Comparison of ENCODE assay signal across 10 cellular contexts in genomic region chr10:59880976-59881510, GRCh38. TPM values are rescaled to one million over a fixed set of nuclear protein-coding genes. Genes with fewer than 3 reads are reported as not detected.
DNase-seq lines count a peak whose midpoint lies in the region; ATAC-seq, FAIRE-seq and TF ChIP-seq lines count a peak whose summit lies in the region.
"Had no signal": no experiment of that assay in that cellular context is flagged by ENCODE, and none has a peak within 500 bp of the region (broad histone marks: within the 10 kb centered on the region; RNA-seq: fewer than 3 reads in every experiment).

No MANE protein-coding gene starts in this region.

- H3K27ac Mint-ChIP-seq in activated CD4-positive, alpha-beta T cell treated with anti-CD3 and anti-CD28 coated beads, Interleukin-2, amount 10 ng/mL, durations not matched to agents 7 days and 5 days, result peak overlapping the region; percentile 38

- H3K4ac ChIP-seq in trophoblast cell (ENCODE audit: low read depth, low read length), result peak overlapping the region; percentile 73

- H2BK5ac ChIP-seq in trophoblast cell (ENCODE audit: low read depth, low read length, poor library complexity), result no peak overlapping the region

- ATAC-seq in GM18519 (IDR thresholded peaks at IDR 0.05; ENCODE audit: low FRiP score, unreplicated experiment) (peak; percentile 48), HG02852 (IDR thresholded peaks at IDR 0.05; ENCODE audit: unreplicated experiment) (peak; percentile 70), HepG2 (no peak)

- CTCF ChIA-PET in activated CD4-positive, alpha-beta T cell treated with anti-CD3 and anti-CD28 coated beads, Interleukin-2, amount 10 ng/mL, durations not matched to agents 7 days and 5 days (lab: Charles Lee), result interaction anchor here (1.2 kb wide), 1 partner anchor 25 kb away, joined by 5 read pairs; the partner anchor contains the start of gene CCDC6
- CTCF ChIA-PET in HepG2 (lab: Yijun Ruan, JAX; ENCODE audit: low intra/inter-chr PET ratio, low total read pairs), result no interaction called here

- no peaks in the 10 kb centered on the region for H3K27me3 ChIP-seq in trophoblast cell (ENCODE audit: insufficient read depth, low read length)
- no peaks in the 10 kb centered on the region for H3K27me3 ChIP-seq in HepG2 (ENCODE audit: control insufficient read depth in 1 of 2, insufficient read depth in 2 of 2, low read length in 2 of 2)
- H3K27me3 ChIP-seq in MG63, result no peaks in the 10 kb centered on the region

- WGBS in trophoblast cell (ENCODE audit: extremely low coverage, insufficient coverage, insufficient read length), result no CpG with 5 or more reads among the region's 6 CpGs
- 95% methylated on average over 5 of the region's 6 CpGs for WGBS in HepG2 (ENCODE audit: low lambda C conversion rate)

- H3K4me2 ChIP-seq in trophoblast cell (ENCODE audit: low read length), result no peak overlapping the region
- H3K4me2 ChIP-seq in HepG2 (ENCODE audit: low read depth, low read length), result no peak overlapping the region

- H4K20me1 ChIP-seq in HepG2 (ENCODE audit: insufficient read depth, low read length), result no peaks in the 10 kb centered on the region; the same call in 1 of the 2 replicates

- H3K79me2 ChIP-seq in trophoblast cell (ENCODE audit: control insufficient read depth, insufficient read depth, low read length, poor library complexity) (peaks cover 9% of the 10 kb centered on the region), HepG2 (ENCODE audit: insufficient read depth, low read length) (peaks cover 62% of the 10 kb centered on the region)

- no peak overlapping the region for H3K23ac ChIP-seq in trophoblast cell (ENCODE audit: low read length)

- H3K27me3 Mint-ChIP-seq in activated CD4-positive, alpha-beta T cell treated with anti-CD3 and anti-CD28 coated beads, Interleukin-2, amount 10 ng/mL, durations not matched to agents 7 days and 5 days, result no peaks in the 10 kb centered on the region

- H2AK5ac ChIP-seq in trophoblast cell (ENCODE audit: low read length), result no peak overlapping the region

- H3K4me3 Mint-ChIP-seq in activated CD4-positive, alpha-beta T cell treated with anti-CD3 and anti-CD28 coated beads, Interleukin-2, amount 10 ng/mL, durations not matched to agents 7 days and 5 days, result no peak overlapping the region
- H3K4me3 Mint-ChIP-seq: neural crest cell had no signal

- H3K9me3 Mint-ChIP-seq in activated CD4-positive, alpha-beta T cell treated with anti-CD3 and anti-CD28 coated beads, Interleukin-2, amount 10 ng/mL, durations not matched to agents 7 days and 5 days, result no peaks in the 10 kb centered on the region

- no peak overlapping the region for H3K14ac ChIP-seq in trophoblast cell (ENCODE audit: low read length)

- TF ChIP-seq POLR2A in HepG2 (IDR thresholded peaks at IDR 0.05; ENCODE audit: insufficient read depth in 1 of 2, low read depth in 2 of 2, low read length in 2 of 2), result no peak

- POLR2A ChIA-PET in activated CD4-positive, alpha-beta T cell treated with anti-CD3 and anti-CD28 coated beads, Interleukin-2, amount 10 ng/mL, durations not matched to agents 7 days and 5 days (lab: Charles Lee), result no interaction called here
- POLR2A ChIA-PET in HepG2 (lab: Yijun Ruan, JAX), result no interaction called here

- in situ Hi-C loops in HepG2 (cut with HindIII; ENCODE audit: extremely low pct_ligation_motif_present, low pct_unique_long_range_greater_than_20kb), result no loop called here

- peaks cover 0 to 3% of the 10 kb centered on the region in 2 experiments for H3K4me1 ChIP-seq in trophoblast cell (ENCODE audit: control insufficient read depth in 1 of 2, insufficient read depth in 2 of 2, low read length in 2 of 2)
- peaks cover 13% of the 10 kb centered on the region for H3K4me1 ChIP-seq in HepG2 (ENCODE audit: insufficient read depth, low read length)

- no peak overlapping the region for H3K4me3 ChIP-seq in trophoblast cell (ENCODE audit: low read depth, low read length)
- no peak overlapping the region for H3K4me3 ChIP-seq in HepG2 (replicated peaks in 1 of 3; ENCODE audit: insufficient read depth in 1 of 3, low read depth in 2 of 3, low read length in 3 of 3)
- no peak overlapping the region for H3K4me3 ChIP-seq in MG63

- H3K79me1 ChIP-seq in trophoblast cell (ENCODE audit: low read length), result peaks cover 1% of the 10 kb centered on the region

- no peak overlapping the region for H4K12ac ChIP-seq in trophoblast cell (ENCODE audit: low read depth, low read length)

- TF ChIP-seq EP300 in HepG2 (IDR thresholded peaks at IDR 0.05; ENCODE audit: low read depth in 2 of 2, low read length in 2 of 2) (no peak), HepG2 (CRISPR knock-in tag; IDR thresholded peaks at IDR 0.05; ENCODE audit: borderline replicate concordance) (no peak)

- H4K8ac ChIP-seq in trophoblast cell (ENCODE audit: low read depth, low read length), result no peak overlapping the region

- BruUV-seq in HepG2 (replicated peaks; lab: Mats Ljungman, UMichigan), result no TSS peak

- no peak overlapping the region for H2AFZ ChIP-seq in trophoblast cell (ENCODE audit: insufficient read depth, low read length, poor library complexity)
- no peak overlapping the region for H2AFZ ChIP-seq in HepG2 (ENCODE audit: low read length)

- H3K9me3 ChIP-seq in trophoblast cell (ENCODE audit: insufficient read depth, low read depth, low read length) (no peaks in the 10 kb centered on the region), HepG2 (ENCODE audit: low read length) (no peaks in the 10 kb centered on the region), MG63 (no peaks in the 10 kb centered on the region)

- intact Hi-C loops in HepG2 (cut with micrococcal nuclease; ENCODE audit: unreplicated experiment), result no loop called here

- peak overlapping the region; percentile 61 for H3K18ac ChIP-seq in trophoblast cell (ENCODE audit: low read length)

- no peak overlapping the region for H3K9ac ChIP-seq in trophoblast cell (ENCODE audit: low read length)
- H3K9ac ChIP-seq in HepG2 (ENCODE audit: insufficient read depth, low read depth, low read length), result no peak overlapping the region

- H3K4me1 Mint-ChIP-seq in activated CD4-positive, alpha-beta T cell treated with anti-CD3 and anti-CD28 coated beads, Interleukin-2, amount 10 ng/mL, durations not matched to agents 7 days and 5 days, result peaks cover 67% of the 10 kb centered on the region

- H3K27ac ChIP-seq in trophoblast cell (ENCODE audit: low read depth, low read length) (no peak overlapping the region), HepG2 (ENCODE audit: extremely low read length, insufficient read depth, low read length) (no peak overlapping the region)

- H3K36me3 ChIP-seq in trophoblast cell (ENCODE audit: control insufficient read depth in 1 of 2, insufficient read depth in 2 of 2, low read length in 2 of 2) (peaks cover 0 to 2% of the 10 kb centered on the region in 2 experiments), HepG2 (replicated peaks in 1 of 2; ENCODE audit: control insufficient read depth in 1 of 2, insufficient read depth in 2 of 2, low read length in 2 of 2) (no peaks in the 10 kb centered on the region; a peak in 2 of 5 replicates), MG63 (no peaks in the 10 kb centered on the region)

- peaks cover 5% of the 10 kb centered on the region for H3K36me3 Mint-ChIP-seq in activated CD4-positive, alpha-beta T cell treated with anti-CD3 and anti-CD28 coated beads, Interleukin-2, amount 10 ng/mL, durations not matched to agents 7 days and 5 days (ENCODE audit: low read depth)

- peak; percentile 42 for DNase-seq in activated CD4-positive, alpha-beta T cell treated with anti-CD3 and anti-CD28 coated beads, Interleukin-2, amount 10 ng/mL, durations not matched to agents 7 days and 5 days
- DNase-seq in trophoblast cell (no peak), HepG2 (ENCODE audit: low spot score) (no peak), NCI-H524 (lab: John Stamatoyannopoulos, UW) (no peak), MG63 (no peak), urothelium cell line (ENCODE audit: low spot score) (no peak)

- no peak for FAIRE-seq in HepG2 (lab: Jason Lieb, UNC)
- no peak for FAIRE-seq in urothelium cell line (lab: Jason Lieb, UNC)
- FAIRE-seq: astrocyte had no signal

- no peak overlapping the region for H2BK12ac ChIP-seq in trophoblast cell (ENCODE audit: low read length)

- no peak overlapping the region for H2BK120ac ChIP-seq in trophoblast cell (ENCODE audit: insufficient read depth, low read length, poor library complexity)

- TF ChIP-seq RAD21 in HepG2 (CRISPR knock-in tag; IDR thresholded peaks at IDR 0.05), result no peak

- no peak for TF ChIP-seq CTCF in HepG2 (CRISPR knock-in tag; IDR thresholded peaks at IDR 0.05)

- no peak overlapping the region for H4K91ac ChIP-seq in trophoblast cell (ENCODE audit: low read depth, low read length)

TF ChIP-seq in HepG2, 621 proteins besides CTCF, POLR2A, EP300 and RAD21 (continues in another document):
- TF ChIP-seq SMARCC2 (IDR thresholded peaks at IDR 0.05), result no peak

RNA-seq across cellular contexts. Expression of gene CCDC6, which starts 25.3 kb away (rescaled TPM):
- 10 to 100 TPM; 18.9 to 21.8 TPM for total RNA-seq in activated CD4-positive, alpha-beta T cell treated with anti-CD3 and anti-CD28 coated beads, Interleukin-2, amount 10 ng/mL, durations not matched to agents 7 days and 5 days
- 55.8 and 56.4 TPM in 2 replicates for polyA plus RNA-seq in trophoblast cell (2013)
- 18.3 and 34.1 TPM in 2 replicates for total RNA-seq in HepG2 (2016; rRNA removed; fragmentation: Illumina TruSeq; extraction: Trizol)
- total RNA-seq in HepG2 (2016; cell fraction: cytosol; rRNA removed; fragmentation: Illumina TruSeq; extraction: Trizol; ENCODE audit: low read depth), result 4.9 and 5.1 TPM in 2 replicates
- total RNA-seq in HepG2 (2016; cell fraction: insoluble cytoplasmic fraction; rRNA removed; fragmentation: Illumina TruSeq; extraction: Trizol), result 17.2 and 31.8 TPM in 2 replicates
- 24.4 and 29.6 TPM in 2 replicates for total RNA-seq in HepG2 (2016; cell fraction: membrane; rRNA removed; fragmentation: Illumina TruSeq; extraction: Trizol)
- total RNA-seq in HepG2 (2016; cell fraction: nucleus; rRNA removed; fragmentation: Illumina TruSeq; extraction: Trizol), result 22.7 and 23.4 TPM in 2 replicates
- 15.4 and 17.9 TPM in 2 replicates for polyA plus RNA-seq in HepG2 (2011; rRNA removed)
- 12.4 and 14.6 TPM in 2 replicates for polyA plus RNA-seq in HepG2 (2011; cell fraction: cytosol; rRNA removed)
- polyA plus RNA-seq in HepG2 (2011; cell fraction: nucleus; rRNA removed), result 6.3 and 7.6 TPM in 2 replicates
- polyA plus RNA-seq in HepG2 (2012), result 15.0 and 16.0 TPM in 2 replicates
- polyA plus RNA-seq in HepG2 (2016; cell fraction: cytosol; fragmentation: Illumina TruSeq; extraction: Trizol; ENCODE audit: low read depth), result 4.1 and 4.6 TPM in 2 replicates
- polyA plus RNA-seq in HepG2 (2016; cell fraction: insoluble cytoplasmic fraction; fragmentation: Illumina TruSeq; extraction: Trizol; ENCODE audit: low read depth), result 30.5 and 32.8 TPM in 2 replicates
- polyA plus RNA-seq in HepG2 (2016; cell fraction: membrane; fragmentation: Illumina TruSeq; extraction: Trizol; ENCODE audit: low read depth), result 14.5 and 19.3 TPM in 2 replicates
- polyA plus RNA-seq in HepG2 (2016; cell fraction: nucleus; fragmentation: Illumina TruSeq; extraction: Trizol; ENCODE audit: insufficient read depth, low read depth), result 17.8 and 18.7 TPM in 2 replicates
- 30.5 and 36.4 TPM in 2 replicates for polyA minus RNA-seq in HepG2 (2011; rRNA and poly(A)+ RNA removed; ENCODE audit: low replicate concordance)
- polyA minus RNA-seq in HepG2 (2011; cell fraction: cytosol; rRNA and poly(A)+ RNA removed), result 29.7 and 30.0 TPM in 2 replicates
- polyA minus RNA-seq in HepG2 (2011; cell fraction: nucleus; rRNA and poly(A)+ RNA removed), result 26.0 and 32.1 TPM in 2 replicates
- 19.0 and 21.1 TPM in 2 replicates for total RNA-seq in MG63 (2014; rRNA removed; shearing (Covaris generic); ENCODE audit: low replicate concordance)
